ENCODE assay signal across 1 cellular context in the genomic region with DNA sequence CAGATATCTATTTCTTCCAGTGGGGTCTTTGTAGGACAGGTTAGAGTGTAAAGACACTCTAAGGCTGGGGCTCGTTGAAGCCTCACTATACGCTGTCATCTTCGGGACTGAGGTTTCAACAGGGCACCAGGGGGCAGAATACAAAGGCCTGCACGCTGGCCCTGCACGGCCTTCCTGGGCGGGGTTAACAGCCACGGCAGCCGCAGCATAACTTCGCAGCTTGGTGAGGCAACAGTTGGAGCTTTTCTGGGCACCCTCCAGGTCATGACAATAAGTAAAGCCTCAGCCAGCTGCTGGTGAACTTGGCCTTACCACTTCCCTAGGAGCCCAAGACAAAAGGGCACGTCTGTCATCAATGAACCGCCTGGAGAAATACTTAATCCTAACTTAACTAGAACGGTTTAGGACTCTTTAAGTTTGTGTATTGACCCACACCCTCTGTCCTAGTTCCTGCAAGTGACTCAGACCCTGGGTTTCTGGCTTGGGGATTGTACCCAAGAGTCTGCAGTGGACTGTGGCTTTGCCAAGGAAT.
A peak's percentile ranks its signal among the peaks of the same experiment; 100 is the strongest.
TF ChIP-seq lines count a peak whose summit lies in the region.

No MANE protein-coding gene starts in this region.

TF ChIP-seq in K562, 482 proteins besides CTCF, POLR2A, EP300 and RAD21 (continued from another document and continues in another):
- TF ChIP-seq, protein P1, sequence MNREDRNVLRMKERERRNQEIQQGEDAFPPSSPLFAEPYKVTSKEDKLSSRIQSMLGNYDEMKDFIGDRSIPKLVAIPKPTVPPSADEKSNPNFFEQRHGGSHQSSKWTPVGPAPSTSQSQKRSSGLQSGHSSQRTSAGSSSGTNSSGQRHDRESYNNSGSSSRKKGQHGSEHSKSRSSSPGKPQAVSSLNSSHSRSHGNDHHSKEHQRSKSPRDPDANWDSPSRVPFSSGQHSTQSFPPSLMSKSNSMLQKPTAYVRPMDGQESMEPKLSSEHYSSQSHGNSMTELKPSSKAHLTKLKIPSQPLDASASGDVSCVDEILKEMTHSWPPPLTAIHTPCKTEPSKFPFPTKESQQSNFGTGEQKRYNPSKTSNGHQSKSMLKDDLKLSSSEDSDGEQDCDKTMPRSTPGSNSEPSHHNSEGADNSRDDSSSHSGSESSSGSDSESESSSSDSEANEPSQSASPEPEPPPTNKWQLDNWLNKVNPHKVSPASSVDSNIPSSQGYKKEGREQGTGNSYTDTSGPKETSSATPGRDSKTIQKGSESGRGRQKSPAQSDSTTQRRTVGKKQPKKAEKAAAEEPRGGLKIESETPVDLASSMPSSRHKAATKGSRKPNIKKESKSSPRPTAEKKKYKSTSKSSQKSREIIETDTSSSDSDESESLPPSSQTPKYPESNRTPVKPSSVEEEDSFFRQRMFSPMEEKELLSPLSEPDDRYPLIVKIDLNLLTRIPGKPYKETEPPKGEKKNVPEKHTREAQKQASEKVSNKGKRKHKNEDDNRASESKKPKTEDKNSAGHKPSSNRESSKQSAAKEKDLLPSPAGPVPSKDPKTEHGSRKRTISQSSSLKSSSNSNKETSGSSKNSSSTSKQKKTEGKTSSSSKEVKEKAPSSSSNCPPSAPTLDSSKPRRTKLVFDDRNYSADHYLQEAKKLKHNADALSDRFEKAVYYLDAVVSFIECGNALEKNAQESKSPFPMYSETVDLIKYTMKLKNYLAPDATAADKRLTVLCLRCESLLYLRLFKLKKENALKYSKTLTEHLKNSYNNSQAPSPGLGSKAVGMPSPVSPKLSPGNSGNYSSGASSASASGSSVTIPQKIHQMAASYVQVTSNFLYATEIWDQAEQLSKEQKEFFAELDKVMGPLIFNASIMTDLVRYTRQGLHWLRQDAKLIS (CRISPR knock-in tag; IDR thresholded peaks at IDR 0.05): 0 out of 2 replicates have a peak, but pooled peaks have one; percentile 24
- TF ChIP-seq ZNF780A (CRISPR knock-in tag; IDR thresholded peaks at IDR 0.05) (no peak), STAT5A (IDR thresholded peaks at IDR 0.05; ENCODE audit: borderline replicate concordance, low read length) (no peak), SMARCA5 (IDR thresholded peaks at IDR 0.05) (no peak), TEAD4 (IDR thresholded peaks at IDR 0.05; ENCODE audit: low read length) (peak; percentile 55), TEAD4 (CRISPR knock-in tag; IDR thresholded peaks at IDR 0.05; ENCODE audit: borderline replicate concordance) (no peak), KAT7 (CRISPR knock-in tag; IDR thresholded peaks at IDR 0.05; ENCODE audit: borderline replicate concordance) (peak; percentile 80; the same call in 1 of the 2 replicates), FOXK1 (CRISPR knock-in tag; IDR thresholded peaks at IDR 0.05; ENCODE audit: borderline replicate concordance) (no peak), JUND (IDR thresholded peaks at IDR 0.05; ENCODE audit: borderline replicate concordance, low read depth, low read length) (peak; percentile 70; the same call in 1 of the 2 replicates), JUND (tag; IDR thresholded peaks at IDR 0.05; ENCODE audit: borderline replicate concordance, low read depth, low read length) (peak; percentile 75; the same call in 2 of the 3 replicates), HDAC8 (tag; IDR thresholded peaks at IDR 0.05) (no peak), ZC3H11A (IDR thresholded peaks at IDR 0.05; ENCODE audit: low read depth, low read length) (no peak), U2AF2 (optimal IDR thresholded peaks at IDR 0.05; ENCODE audit: low read depth, low read length) (no peak), C11orf30 (IDR thresholded peaks at IDR 0.05; ENCODE audit: low read depth) (no peak), ZNF133 (CRISPR knock-in tag; IDR thresholded peaks at IDR 0.05) (no peak), SIN3A (IDR thresholded peaks at IDR 0.05; ENCODE audit: borderline replicate concordance in 2 of 2, control insufficient read depth in 1 of 2, low read depth in 2 of 2, low read length in 2 of 2) (no peak), CREM (IDR thresholded peaks at IDR 0.05; ENCODE audit: low read depth) (peak; percentile 69; the same call in 1 of the 2 replicates), TGIF2 (CRISPR knock-in tag; IDR thresholded peaks at IDR 0.05) (no peak), GATAD2A (IDR thresholded peaks at IDR 0.05) (no peak), PTRF (tag; IDR thresholded peaks at IDR 0.05) (no peak), CHD2 (IDR thresholded peaks at IDR 0.05; ENCODE audit: low read depth, low read length) (no peak), MCM3 (IDR thresholded peaks at IDR 0.05) (no peak), NFIC (IDR thresholded peaks at IDR 0.05) (no peak), NFXL1 (CRISPR knock-in tag; IDR thresholded peaks at IDR 0.05) (no peak), ZBED1 (IDR thresholded peaks at IDR 0.05) (no peak), GTF2F1 (IDR thresholded peaks at IDR 0.05; ENCODE audit: low read depth, low read length) (no peak), ZNF184 (CRISPR knock-in tag; IDR thresholded peaks at IDR 0.05) (no peak), CAMTA2 (CRISPR knock-in tag; conservative IDR thresholded peaks at IDR 0.05) (0 out of 2 replicates have a peak, but pooled peaks have one; percentile 64), CHCHD3 (CRISPR knock-in tag; IDR thresholded peaks at IDR 0.05) (no peak), ZNF778 (CRISPR knock-in tag; IDR thresholded peaks at IDR 0.05) (no peak), MEF2A (IDR thresholded peaks at IDR 0.05; ENCODE audit: control insufficient read depth, low read depth, low read length) (no peak)
- TF ChIP-seq, protein P2, sequence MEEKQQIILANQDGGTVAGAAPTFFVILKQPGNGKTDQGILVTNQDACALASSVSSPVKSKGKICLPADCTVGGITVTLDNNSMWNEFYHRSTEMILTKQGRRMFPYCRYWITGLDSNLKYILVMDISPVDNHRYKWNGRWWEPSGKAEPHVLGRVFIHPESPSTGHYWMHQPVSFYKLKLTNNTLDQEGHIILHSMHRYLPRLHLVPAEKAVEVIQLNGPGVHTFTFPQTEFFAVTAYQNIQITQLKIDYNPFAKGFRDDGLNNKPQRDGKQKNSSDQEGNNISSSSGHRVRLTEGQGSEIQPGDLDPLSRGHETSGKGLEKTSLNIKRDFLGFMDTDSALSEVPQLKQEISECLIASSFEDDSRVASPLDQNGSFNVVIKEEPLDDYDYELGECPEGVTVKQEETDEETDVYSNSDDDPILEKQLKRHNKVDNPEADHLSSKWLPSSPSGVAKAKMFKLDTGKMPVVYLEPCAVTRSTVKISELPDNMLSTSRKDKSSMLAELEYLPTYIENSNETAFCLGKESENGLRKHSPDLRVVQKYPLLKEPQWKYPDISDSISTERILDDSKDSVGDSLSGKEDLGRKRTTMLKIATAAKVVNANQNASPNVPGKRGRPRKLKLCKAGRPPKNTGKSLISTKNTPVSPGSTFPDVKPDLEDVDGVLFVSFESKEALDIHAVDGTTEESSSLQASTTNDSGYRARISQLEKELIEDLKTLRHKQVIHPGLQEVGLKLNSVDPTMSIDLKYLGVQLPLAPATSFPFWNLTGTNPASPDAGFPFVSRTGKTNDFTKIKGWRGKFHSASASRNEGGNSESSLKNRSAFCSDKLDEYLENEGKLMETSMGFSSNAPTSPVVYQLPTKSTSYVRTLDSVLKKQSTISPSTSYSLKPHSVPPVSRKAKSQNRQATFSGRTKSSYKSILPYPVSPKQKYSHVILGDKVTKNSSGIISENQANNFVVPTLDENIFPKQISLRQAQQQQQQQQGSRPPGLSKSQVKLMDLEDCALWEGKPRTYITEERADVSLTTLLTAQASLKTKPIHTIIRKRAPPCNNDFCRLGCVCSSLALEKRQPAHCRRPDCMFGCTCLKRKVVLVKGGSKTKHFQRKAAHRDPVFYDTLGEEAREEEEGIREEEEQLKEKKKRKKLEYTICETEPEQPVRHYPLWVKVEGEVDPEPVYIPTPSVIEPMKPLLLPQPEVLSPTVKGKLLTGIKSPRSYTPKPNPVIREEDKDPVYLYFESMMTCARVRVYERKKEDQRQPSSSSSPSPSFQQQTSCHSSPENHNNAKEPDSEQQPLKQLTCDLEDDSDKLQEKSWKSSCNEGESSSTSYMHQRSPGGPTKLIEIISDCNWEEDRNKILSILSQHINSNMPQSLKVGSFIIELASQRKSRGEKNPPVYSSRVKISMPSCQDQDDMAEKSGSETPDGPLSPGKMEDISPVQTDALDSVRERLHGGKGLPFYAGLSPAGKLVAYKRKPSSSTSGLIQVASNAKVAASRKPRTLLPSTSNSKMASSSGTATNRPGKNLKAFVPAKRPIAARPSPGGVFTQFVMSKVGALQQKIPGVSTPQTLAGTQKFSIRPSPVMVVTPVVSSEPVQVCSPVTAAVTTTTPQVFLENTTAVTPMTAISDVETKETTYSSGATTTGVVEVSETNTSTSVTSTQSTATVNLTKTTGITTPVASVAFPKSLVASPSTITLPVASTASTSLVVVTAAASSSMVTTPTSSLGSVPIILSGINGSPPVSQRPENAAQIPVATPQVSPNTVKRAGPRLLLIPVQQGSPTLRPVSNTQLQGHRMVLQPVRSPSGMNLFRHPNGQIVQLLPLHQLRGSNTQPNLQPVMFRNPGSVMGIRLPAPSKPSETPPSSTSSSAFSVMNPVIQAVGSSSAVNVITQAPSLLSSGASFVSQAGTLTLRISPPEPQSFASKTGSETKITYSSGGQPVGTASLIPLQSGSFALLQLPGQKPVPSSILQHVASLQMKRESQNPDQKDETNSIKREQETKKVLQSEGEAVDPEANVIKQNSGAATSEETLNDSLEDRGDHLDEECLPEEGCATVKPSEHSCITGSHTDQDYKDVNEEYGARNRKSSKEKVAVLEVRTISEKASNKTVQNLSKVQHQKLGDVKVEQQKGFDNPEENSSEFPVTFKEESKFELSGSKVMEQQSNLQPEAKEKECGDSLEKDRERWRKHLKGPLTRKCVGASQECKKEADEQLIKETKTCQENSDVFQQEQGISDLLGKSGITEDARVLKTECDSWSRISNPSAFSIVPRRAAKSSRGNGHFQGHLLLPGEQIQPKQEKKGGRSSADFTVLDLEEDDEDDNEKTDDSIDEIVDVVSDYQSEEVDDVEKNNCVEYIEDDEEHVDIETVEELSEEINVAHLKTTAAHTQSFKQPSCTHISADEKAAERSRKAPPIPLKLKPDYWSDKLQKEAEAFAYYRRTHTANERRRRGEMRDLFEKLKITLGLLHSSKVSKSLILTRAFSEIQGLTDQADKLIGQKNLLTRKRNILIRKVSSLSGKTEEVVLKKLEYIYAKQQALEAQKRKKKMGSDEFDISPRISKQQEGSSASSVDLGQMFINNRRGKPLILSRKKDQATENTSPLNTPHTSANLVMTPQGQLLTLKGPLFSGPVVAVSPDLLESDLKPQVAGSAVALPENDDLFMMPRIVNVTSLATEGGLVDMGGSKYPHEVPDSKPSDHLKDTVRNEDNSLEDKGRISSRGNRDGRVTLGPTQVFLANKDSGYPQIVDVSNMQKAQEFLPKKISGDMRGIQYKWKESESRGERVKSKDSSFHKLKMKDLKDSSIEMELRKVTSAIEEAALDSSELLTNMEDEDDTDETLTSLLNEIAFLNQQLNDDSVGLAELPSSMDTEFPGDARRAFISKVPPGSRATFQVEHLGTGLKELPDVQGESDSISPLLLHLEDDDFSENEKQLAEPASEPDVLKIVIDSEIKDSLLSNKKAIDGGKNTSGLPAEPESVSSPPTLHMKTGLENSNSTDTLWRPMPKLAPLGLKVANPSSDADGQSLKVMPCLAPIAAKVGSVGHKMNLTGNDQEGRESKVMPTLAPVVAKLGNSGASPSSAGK (IDR thresholded peaks at IDR 0.05): peak; percentile 89
- TF ChIP-seq, protein P3, sequence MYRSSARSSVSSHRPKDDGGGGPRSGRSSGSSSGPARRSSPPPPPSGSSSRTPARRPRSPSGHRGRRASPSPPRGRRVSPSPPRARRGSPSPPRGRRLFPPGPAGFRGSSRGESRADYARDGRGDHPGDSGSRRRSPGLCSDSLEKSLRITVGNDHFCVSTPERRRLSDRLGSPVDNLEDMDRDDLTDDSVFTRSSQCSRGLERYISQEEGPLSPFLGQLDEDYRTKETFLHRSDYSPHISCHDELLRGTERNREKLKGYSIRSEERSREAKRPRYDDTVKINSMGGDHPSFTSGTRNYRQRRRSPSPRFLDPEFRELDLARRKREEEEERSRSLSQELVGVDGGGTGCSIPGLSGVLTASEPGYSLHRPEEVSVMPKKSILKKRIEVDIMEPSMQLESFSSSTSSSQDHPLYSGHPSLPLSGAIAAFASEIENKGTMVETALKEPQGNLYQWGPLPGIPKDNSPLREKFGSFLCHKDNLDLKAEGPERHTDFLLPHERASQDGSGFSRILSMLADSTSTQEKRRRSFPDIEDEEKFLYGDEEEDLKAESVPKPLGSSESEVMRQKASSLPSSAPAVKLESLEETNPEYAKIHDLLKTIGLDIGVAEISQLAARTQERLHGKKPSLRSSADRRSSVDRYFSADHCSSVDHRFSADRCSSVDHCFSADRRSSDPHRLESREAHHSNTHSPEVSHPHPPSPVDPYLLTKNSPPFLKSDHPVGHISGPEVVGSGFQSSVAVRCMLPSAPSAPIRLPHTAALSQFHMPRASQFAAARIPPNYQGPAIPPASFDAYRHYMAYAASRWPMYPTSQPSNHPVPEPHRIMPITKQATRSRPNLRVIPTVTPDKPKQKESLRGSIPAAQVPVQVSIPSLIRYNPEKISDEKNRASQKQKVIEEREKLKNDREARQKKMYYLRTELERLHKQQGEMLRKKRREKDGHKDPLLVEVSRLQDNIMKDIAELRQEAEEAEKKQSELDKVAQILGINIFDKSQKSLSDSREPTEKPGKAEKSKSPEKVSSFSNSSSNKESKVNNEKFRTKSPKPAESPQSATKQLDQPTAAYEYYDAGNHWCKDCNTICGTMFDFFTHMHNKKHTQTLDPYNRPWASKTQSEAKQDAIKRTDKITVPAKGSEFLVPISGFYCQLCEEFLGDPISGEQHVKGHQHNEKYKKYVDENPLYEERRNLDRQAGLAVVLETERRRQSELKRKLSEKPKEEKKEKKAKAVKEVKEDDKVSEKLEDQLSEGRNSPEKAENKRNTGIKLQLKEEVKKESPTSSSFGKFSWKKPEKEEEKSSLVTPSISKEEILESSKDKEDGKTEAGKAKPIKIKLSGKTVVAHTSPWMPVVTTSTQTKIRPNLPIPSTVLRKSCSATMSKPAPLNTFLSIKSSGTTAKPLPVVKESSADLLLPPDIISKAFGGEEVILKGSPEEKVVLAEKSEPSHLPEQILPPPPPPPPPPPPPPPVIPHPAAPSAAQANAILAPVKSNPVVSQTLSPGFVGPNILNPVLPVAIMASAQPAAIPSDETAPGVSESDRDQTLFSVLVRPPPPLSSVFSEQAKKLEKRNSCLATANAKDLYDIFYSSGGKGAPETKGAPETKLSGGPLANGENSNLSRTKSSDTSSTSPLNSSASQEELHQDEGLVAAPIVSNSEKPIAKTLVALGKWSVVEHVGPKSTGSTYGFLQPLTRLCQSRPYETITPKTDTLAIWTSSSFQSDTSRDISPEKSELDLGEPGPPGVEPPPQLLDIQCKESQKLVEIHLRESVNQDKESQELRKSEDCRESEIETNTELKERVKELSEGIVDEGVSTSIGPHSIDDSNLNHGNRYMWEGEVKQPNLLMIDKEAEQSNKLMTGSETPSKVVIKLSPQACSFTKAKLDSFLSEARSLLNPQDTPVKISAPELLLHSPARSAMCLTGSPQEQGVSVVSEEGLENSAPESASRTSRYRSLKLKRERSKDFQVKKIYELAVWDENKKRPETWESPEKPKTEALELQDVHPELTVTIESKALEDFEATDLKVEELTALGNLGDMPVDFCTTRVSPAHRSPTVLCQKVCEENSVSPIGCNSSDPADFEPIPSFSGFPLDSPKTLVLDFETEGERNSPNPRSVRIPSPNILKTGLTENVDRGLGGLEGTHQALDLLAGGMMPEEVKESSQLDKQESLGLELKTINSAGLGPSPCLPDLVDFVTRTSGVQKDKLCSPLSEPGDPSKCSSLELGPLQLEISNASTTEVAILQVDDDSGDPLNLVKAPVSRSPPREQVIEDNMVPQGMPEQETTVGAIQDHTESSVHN (IDR thresholded peaks at IDR 0.05; ENCODE audit: borderline replicate concordance in 1 of 2, low read depth in 1 of 2): no peak
